In genomic region chr18:13175266-13175665, GRCh38 we compare ENCODE assay signal across 20 cellular contexts. TPM values are rescaled to one million over a fixed set of nuclear protein-coding genes. Genes with fewer than 3 reads are reported as not detected.
DNase-seq lines count a peak whose midpoint lies in the region; ATAC-seq, FAIRE-seq and TF ChIP-seq lines count a peak whose summit lies in the region.
"Had no signal": no experiment of that assay in that cellular context is flagged by ENCODE, and none has a peak within 500 bp of the region (broad histone marks: within the 10 kb centered on the region; RNA-seq: fewer than 3 reads in every experiment).

No MANE protein-coding gene starts in this region.

- POLR2A ChIA-PET in K562 (lab: Yijun Ruan, JAX) (interaction anchor here (0.6 kb wide), 1 partner anchor 244 kb away, joined by 3 read pairs; no protein-coding TSS in a partner anchor), HepG2 (lab: Yijun Ruan, JAX) (interaction anchor here (0.9 to 2.9 kb wide), 8 partner anchors 8 to 184 kb away, joined by 3 to 15 read pairs (median 4); partner anchors contain the start of genes CEP192 and LDLRAD4)

- no peaks in the 10 kb centered on the region for H3K9me3 ChIP-seq in K562 (replicated peaks; ENCODE audit: control insufficient read depth, insufficient read depth, low read depth, low read length)
- H3K9me3 ChIP-seq in HepG2 (ENCODE audit: low read length), result no peaks in the 10 kb centered on the region
- no peaks in the 10 kb centered on the region for H3K9me3 ChIP-seq in testis

- no peak for TF ChIP-seq RAD21 in K562 (CRISPR knock-in tag; conservative IDR thresholded peaks at IDR 0.05 in 1 of 2, IDR thresholded peaks at IDR 0.05 in 1 of 2)
- TF ChIP-seq RAD21 in HepG2 (CRISPR knock-in tag; IDR thresholded peaks at IDR 0.05), result no peak

- intact Hi-C loops in K562 (cut with micrococcal nuclease) (no loop called here), left ventricle myocardium superior (cut with micrococcal nuclease) (no loop called here), HepG2 (cut with micrococcal nuclease; ENCODE audit: unreplicated experiment) (loop anchor here (5.0 kb wide), 2 partner anchors 38 to 42 kb away; partner anchors contain the start of gene LDLRAD4), sciatic nerve (cut with DNase I) (no loop called here), testis (cut with DNase I; ENCODE audit: low total_unique reads) (no loop called here)

- H3K27ac ChIP-seq in K562 (ENCODE audit: extremely low read depth, low read depth, low read length) (no peak overlapping the region), HepG2 (ENCODE audit: extremely low read length, insufficient read depth, low read length) (peak overlapping the region; percentile 96), testis (no peak overlapping the region)
- H3K27ac ChIP-seq: PC-9, RWPE1 had no signal

- H3K79me2 ChIP-seq in K562 (ENCODE audit: control insufficient read depth, insufficient read depth, low read length) (no peaks in the 10 kb centered on the region), HepG2 (ENCODE audit: insufficient read depth, low read length) (no peaks in the 10 kb centered on the region)

- BruUV-seq in K562 (replicated peaks; lab: Mats Ljungman, UMichigan), result no TSS peak
- TSS peak; percentile 93 for BruUV-seq in HepG2 (replicated peaks; lab: Mats Ljungman, UMichigan)

- DNase-seq in K562 (ENCODE audit: extremely low read depth in 1 of 4, low spot score in 3 of 4) (peak in 1 of 4 experiments; percentile 2), left ventricle myocardium superior (no peak), HepG2 (ENCODE audit: low spot score) (no peak), sciatic nerve (ENCODE audit: low spot score) (no peak), testis (no peak)
- DNase-seq in stimulated activated CD4-positive, alpha-beta T cell treated with anti-CD3 and anti-CD28 coated beads, Interleukin-2, amount 100 ng/mL, for 48 hours, result no peak
- DNase-seq: CD4-positive, CD25-positive, alpha-beta regulatory T cell; DND-41; H7; HFFc6; NCI-H1092; NCI-H1436; NCI-H187 treated with DMSO at 0.1 percent for 48 hours; NCI-H510A; NCI-H748 treated with DMSO at 0.1 percent for 48 hours; PC-9 had no signal

- peaks cover 0 to 2% of the 10 kb centered on the region in 2 experiments; a peak in 2 of 5 replicates for H3K4me1 ChIP-seq in K562 (replicated peaks in 1 of 2; ENCODE audit: control insufficient read depth in 2 of 2, insufficient read depth in 2 of 2, low read length in 2 of 2)
- peaks cover 69% of the 10 kb centered on the region for H3K4me1 ChIP-seq in HepG2 (ENCODE audit: insufficient read depth, low read length)
- no peaks in the 10 kb centered on the region for H3K4me1 ChIP-seq in testis

- H3K9ac ChIP-seq in K562 (ENCODE audit: insufficient read depth in 1 of 2, low read depth in 2 of 2, low read length in 2 of 2), result no peak overlapping the region
- peak overlapping the region; percentile 67 for H3K9ac ChIP-seq in HepG2 (ENCODE audit: insufficient read depth, low read depth, low read length)

- ATAC-seq in K562 (peak; percentile 42), left ventricle myocardium superior (peak; percentile 56), HepG2 (peak; percentile 45), sciatic nerve (peak; percentile 85), GM21717 (IDR thresholded peaks at IDR 0.05; ENCODE audit: unreplicated experiment) (no peak)

- 12% methylated on average over 8 of the region's 8 CpGs for WGBS in K562 (ENCODE audit: insufficient coverage, low coverage, missing lambda C conversion rate)
- 30% methylated on average over 8 of the region's 8 CpGs for WGBS in HepG2 (ENCODE audit: low lambda C conversion rate)
- whole genome bisulfite sequencing in testis, 2 donors, result 38 to 51% methylated on average over 8 of the region's 8 CpGs

- no peak for TF ChIP-seq EP300 in K562 (IDR thresholded peaks at IDR 0.05; ENCODE audit: low read length)
- no peak for TF ChIP-seq EP300 in HepG2 (IDR thresholded peaks at IDR 0.05; ENCODE audit: low read depth in 2 of 2, low read length in 2 of 2)
- no peak for TF ChIP-seq EP300 in HepG2 (CRISPR knock-in tag; IDR thresholded peaks at IDR 0.05; ENCODE audit: borderline replicate concordance)

- FAIRE-seq in K562 (lab: Jason Lieb, UNC), result no peak
- no peak for FAIRE-seq in HepG2 (lab: Jason Lieb, UNC)
- FAIRE-seq: GM12878 had no signal

- H4K20me1 ChIP-seq in K562 (replicated peaks; ENCODE audit: control insufficient read depth, insufficient read depth, low read length), result no peaks in the 10 kb centered on the region
- no peaks in the 10 kb centered on the region for H4K20me1 ChIP-seq in HepG2 (ENCODE audit: insufficient read depth, low read length)

- in situ Hi-C loops in K562 (cut with MboI), result no loop called here
- in situ Hi-C loops in HepG2 (cut with HindIII; ENCODE audit: extremely low pct_ligation_motif_present, low pct_unique_long_range_greater_than_20kb), result no loop called here

- H2AFZ ChIP-seq in K562 (ENCODE audit: low read depth, low read length), result no peak overlapping the region
- H2AFZ ChIP-seq in HepG2 (ENCODE audit: low read length), result no peak overlapping the region
- H2AFZ ChIP-seq: PC-9 had no signal

- H3K27me3 ChIP-seq in K562 (ENCODE audit: control insufficient read depth in 2 of 2, insufficient read depth in 2 of 2, low read length in 2 of 2), result peaks cover 3 to 9% of the 10 kb centered on the region in 2 experiments; a peak in 2 of 5 replicates
- no peaks in the 10 kb centered on the region for H3K27me3 ChIP-seq in HepG2 (ENCODE audit: control insufficient read depth in 1 of 2, insufficient read depth in 2 of 2, low read length in 2 of 2)
- no peaks in the 10 kb centered on the region for H3K27me3 ChIP-seq in testis

- no peaks in the 10 kb centered on the region for H3K9me1 ChIP-seq in K562 (ENCODE audit: control insufficient read depth, insufficient read depth, low read length)

- no peak overlapping the region for H3K4me2 ChIP-seq in K562 (ENCODE audit: insufficient read depth, low read length)
- H3K4me2 ChIP-seq in HepG2 (ENCODE audit: low read depth, low read length), result peak overlapping the region; percentile 54
- H3K4me2 ChIP-seq: PC-9 had no signal

- no peak overlapping the region for H3K4me3 ChIP-seq in K562
- H3K4me3 ChIP-seq in HepG2 (replicated peaks in 1 of 3; ENCODE audit: insufficient read depth in 1 of 3, low read depth in 2 of 3, low read length in 3 of 3), result no peak overlapping the region
- no peak overlapping the region for H3K4me3 ChIP-seq in testis
- H3K4me3 ChIP-seq: GM12878, PC-9 had no signal

- no peaks in the 10 kb centered on the region for H3K36me3 ChIP-seq in K562 (ENCODE audit: control insufficient read depth, insufficient read depth, low read length)
- H3K36me3 ChIP-seq in HepG2 (replicated peaks in 1 of 2; ENCODE audit: control insufficient read depth in 1 of 2, insufficient read depth in 2 of 2, low read length in 2 of 2), result no peaks in the 10 kb centered on the region
- no peaks in the 10 kb centered on the region for H3K36me3 ChIP-seq in testis (ENCODE audit: low read depth, missing control alignments)

- CTCF ChIA-PET in K562 (lab: Yijun Ruan, JAX; ENCODE audit: low intra/inter-chr PET ratio), result no interaction called here
- CTCF ChIA-PET in HepG2 (lab: Yijun Ruan, JAX; ENCODE audit: low intra/inter-chr PET ratio, low total read pairs), result no interaction called here

- TF ChIP-seq CTCF in K562 (IDR thresholded peaks at IDR 0.05 in 2 of 3, conservative IDR thresholded peaks at IDR 0.05 in 1 of 3; ENCODE audit: insufficient read depth in 2 of 3, low read depth in 1 of 3, low read length in 3 of 3) (no peak), HepG2 (CRISPR knock-in tag; IDR thresholded peaks at IDR 0.05) (no peak), testis (IDR thresholded peaks at IDR 0.05) (no peak)

- TF ChIP-seq POLR2A in K562 (conservative IDR thresholded peaks at IDR 0.05) (no peak), HepG2 (IDR thresholded peaks at IDR 0.05; ENCODE audit: insufficient read depth in 1 of 2, low read depth in 2 of 2, low read length in 2 of 2) (no peak; a peak in 1 of 4 replicates), testis (IDR thresholded peaks at IDR 0.05) (no peak)

RNA-seq across cellular contexts. Expression of gene LDLRAD4, which starts 43.3 kb away (rescaled TPM):
- total RNA-seq in K562 (2011; cell fraction: chromatin; rRNA removed; ENCODE audit: low replicate concordance), result not detected in 2 replicates
- not detected in 2 replicates for total RNA-seq in K562 (2011; cell fraction: nucleolus; rRNA removed)
- total RNA-seq in K562 (2011; cell fraction: nucleoplasm; rRNA removed), result not detected in 2 replicates
- not detected in 2 replicates for total RNA-seq in K562 (2014; rRNA removed)
- total RNA-seq in K562 (2014; rRNA removed; fragmentation: Illumina TruSeq; extraction: Trizol), result not detected in 2 replicates
- total RNA-seq in K562 (2015; rRNA removed; fragmentation: Illumina TruSeq; extraction: Trizol), result not detected in 2 replicates
- total RNA-seq in K562 (2021), result 0.25 TPM in 1 of 2 replicates, not detected in the other
- not detected in 2 replicates for polyA plus RNA-seq in K562 (2011; rRNA removed)
- polyA plus RNA-seq in K562 (2011; cell fraction: cytosol; rRNA removed), result not detected in 2 replicates
- not detected in 2 replicates for polyA plus RNA-seq in K562 (2011; cell fraction: nucleus; rRNA removed)
- 0.07 and 0.96 TPM in 2 replicates for polyA plus RNA-seq in K562 (2012)
- not detected in 2 replicates for polyA plus RNA-seq in K562 (2014; fragmentation: Illumina TruSeq; extraction: Trizol)
- under 1 TPM in 1 of 2 experiments, not detected in 1; 0.01 TPM for polyA plus RNA-seq in K562 (2014; fragmentation: Nextera tagmentation; extraction: Ambion mirVana)
- not detected in 2 replicates for polyA plus RNA-seq in K562 (2014; rRNA removed)
- polyA minus RNA-seq in K562 (2011; rRNA and poly(A)+ RNA removed), result not detected in 2 replicates
- polyA minus RNA-seq in K562 (2011; cell fraction: cytosol; rRNA and poly(A)+ RNA removed), result not detected in 2 replicates
- not detected in 2 replicates for polyA minus RNA-seq in K562 (2011; cell fraction: nucleus; rRNA and poly(A)+ RNA removed)
- total RNA-seq in left ventricle myocardium superior, result 26.0 TPM
- 10.4 and 13.6 TPM in 2 replicates for total RNA-seq in HepG2 (2016; rRNA removed; fragmentation: Illumina TruSeq; extraction: Trizol)
- 6.1 and 8.9 TPM in 2 replicates for total RNA-seq in HepG2 (2016; cell fraction: cytosol; rRNA removed; fragmentation: Illumina TruSeq; extraction: Trizol; ENCODE audit: low read depth)
- 12.4 and 15.9 TPM in 2 replicates for total RNA-seq in HepG2 (2016; cell fraction: insoluble cytoplasmic fraction; rRNA removed; fragmentation: Illumina TruSeq; extraction: Trizol)
- 11.2 and 12.8 TPM in 2 replicates for total RNA-seq in HepG2 (2016; cell fraction: membrane; rRNA removed; fragmentation: Illumina TruSeq; extraction: Trizol)
- 18.3 and 32.5 TPM in 2 replicates for total RNA-seq in HepG2 (2016; cell fraction: nucleus; rRNA removed; fragmentation: Illumina TruSeq; extraction: Trizol)
- polyA plus RNA-seq in HepG2 (2011; rRNA removed), result 11.8 and 20.9 TPM in 2 replicates
- polyA plus RNA-seq in HepG2 (2011; cell fraction: cytosol; rRNA removed), result 7.9 and 14.0 TPM in 2 replicates
- polyA plus RNA-seq in HepG2 (2011; cell fraction: nucleus; rRNA removed), result 35.4 and 60.5 TPM in 2 replicates
- 7.9 and 15.6 TPM in 2 replicates for polyA plus RNA-seq in HepG2 (2012)
- polyA plus RNA-seq in HepG2 (2016; cell fraction: cytosol; fragmentation: Illumina TruSeq; extraction: Trizol; ENCODE audit: low read depth), result 9.0 and 9.7 TPM in 2 replicates
- polyA plus RNA-seq in HepG2 (2016; cell fraction: insoluble cytoplasmic fraction; fragmentation: Illumina TruSeq; extraction: Trizol; ENCODE audit: low read depth), result 12.7 and 13.9 TPM in 2 replicates
- polyA plus RNA-seq in HepG2 (2016; cell fraction: membrane; fragmentation: Illumina TruSeq; extraction: Trizol; ENCODE audit: low read depth), result 12.9 and 14.9 TPM in 2 replicates
- polyA plus RNA-seq in HepG2 (2016; cell fraction: nucleus; fragmentation: Illumina TruSeq; extraction: Trizol; ENCODE audit: insufficient read depth, low read depth), result 20.5 and 30.2 TPM in 2 replicates
- polyA minus RNA-seq in HepG2 (2011; rRNA and poly(A)+ RNA removed; ENCODE audit: low replicate concordance), result 0.19 and 17.1 TPM in 2 replicates
- polyA minus RNA-seq in HepG2 (2011; cell fraction: cytosol; rRNA and poly(A)+ RNA removed), result 5.8 and 10.2 TPM in 2 replicates
- polyA minus RNA-seq in HepG2 (2011; cell fraction: nucleus; rRNA and poly(A)+ RNA removed), result 34.9 and 52.0 TPM in 2 replicates
- total RNA-seq in sciatic nerve, result 27.1 TPM
- total RNA-seq in testis, result 10 to 100 TPM; 25.9 to 42.2 TPM
- 22.0 TPM for polyA plus RNA-seq in testis (ENCODE audit: insufficient read depth, low read depth, low replicate concordance)
- total RNA-seq: HFFc6 had no signal
- polyA plus RNA-seq: BJ had no signal

Comparison
In these comparisons a context has a peak if more than half of its experiments do, and no peak if none do; other contexts are left out.
1. RNA of gene LDLRAD4, which starts 43.3 kb away (total RNA-seq): 25.9 to 42.2 TPM in testis, 27.1 TPM in sciatic nerve (single experiment), 26.0 TPM in left ventricle myocardium superior (single experiment) and 6.1 to 32.5 TPM in HepG2; 0.25 TPM in K562; every median in the first group is over 4 times any median in the second.
2. Of the 241 proteins assayed by ChIP-seq in both HepG2 and K562: peak only in HepG2: ESRRA, GABPB1, KDM5B, NCOA1, ZBTB26 and ZBTB33; only in K562: none; in both: none; in neither: 235.